Comparison of ENCODE assay signal across 8 cellular contexts in genomic region chr3:98563661-98564281, GRCh38. TPM values are rescaled to one million over a fixed set of nuclear protein-coding genes. Genes with fewer than 3 reads are reported as not detected.
A peak's percentile ranks its signal among the peaks of the same experiment; 100 is the strongest.
DNase-seq lines count a peak whose midpoint lies in the region; ATAC-seq and TF ChIP-seq lines count a peak whose summit lies in the region.

No MANE protein-coding gene starts in this region.

- peak overlapping the region; percentile 95 to 100 (median 97) for H3K27ac Mint-ChIP-seq in CD4-positive, CD25-positive, alpha-beta regulatory T cell
- peak overlapping the region; percentile 92 for H3K27ac Mint-ChIP-seq in activated T-cell treated with anti-CD3 and anti-CD28 coated beads, Interleukin-2, amount 50 U/mL, for 72 hours
- peak overlapping the region; percentile 98 to 99 for H3K27ac Mint-ChIP-seq in stimulated activated naive CD8-positive, alpha-beta T cell treated with anti-CD3 and anti-CD28 coated beads, Interleukin-15, amount 100 ng/mL, for 72 hours

- no peaks in the 10 kb centered on the region for H3K36me3 ChIP-seq in CD4-positive, CD25-positive, alpha-beta regulatory T cell (ENCODE audit: control insufficient read depth, insufficient read depth, low read length)

- H3K4me1 ChIP-seq in CD4-positive, CD25-positive, alpha-beta regulatory T cell (ENCODE audit: control insufficient read depth, insufficient read depth, low read length, poor library complexity, severe bottlenecking) = peaks cover 68% of the 10 kb centered on the region

- H3K9me3 Mint-ChIP-seq in CD4-positive, CD25-positive, alpha-beta regulatory T cell = peaks cover 0 to 7% (median 0%) of the 10 kb centered on the region in 7 donors
- H3K9me3 Mint-ChIP-seq in activated T-cell treated with anti-CD3 and anti-CD28 coated beads, Interleukin-2, amount 50 U/mL, for 72 hours = peaks cover 0 to 4% of the 10 kb centered on the region in 2 donors
- H3K9me3 Mint-ChIP-seq in stimulated activated naive CD8-positive, alpha-beta T cell treated with anti-CD3 and anti-CD28 coated beads, Interleukin-15, amount 100 ng/mL, for 72 hours = no peaks in the 10 kb centered on the region

- ATAC-seq in CD4-positive, CD25-positive, alpha-beta regulatory T cell (ENCODE audit: low read depth in 2 of 2) = peak; percentile 48 to 53
- ATAC-seq in GM19455 (IDR thresholded peaks at IDR 0.05; ENCODE audit: unreplicated experiment) (peak; percentile 64), HG03439 (IDR thresholded peaks at IDR 0.05; ENCODE audit: unreplicated experiment) (peak; percentile 54), omental fat pad (ENCODE audit: low FRiP score) (no peak)
- peak; percentile 28 to 31 for ATAC-seq in activated T-cell treated with anti-CD3 and anti-CD28 coated beads, Interleukin-2, amount 50 U/mL, for 72 hours (replicated peaks in 1 of 2)
- peak; percentile 65 for ATAC-seq in stimulated activated naive CD8-positive, alpha-beta T cell treated with anti-CD3 and anti-CD28 coated beads, Interleukin-15, amount 100 ng/mL, for 72 hours

- H3K4me3 Mint-ChIP-seq in CD4-positive, CD25-positive, alpha-beta regulatory T cell = peak overlapping the region; percentile 75 to 93 (median 82)
- peak overlapping the region; percentile 78 to 82 for H3K4me3 Mint-ChIP-seq in activated T-cell treated with anti-CD3 and anti-CD28 coated beads, Interleukin-2, amount 50 U/mL, for 72 hours
- H3K4me3 Mint-ChIP-seq in stimulated activated naive CD8-positive, alpha-beta T cell treated with anti-CD3 and anti-CD28 coated beads, Interleukin-15, amount 100 ng/mL, for 72 hours = peak overlapping the region; percentile 72 to 84

- H3K27me3 Mint-ChIP-seq in CD4-positive, CD25-positive, alpha-beta regulatory T cell = peaks cover 4% of the 10 kb centered on the region
- H3K27me3 Mint-ChIP-seq in activated T-cell treated with anti-CD3 and anti-CD28 coated beads, Interleukin-2, amount 50 U/mL, for 72 hours (ENCODE audit: low read depth) = no peaks in the 10 kb centered on the region
- H3K27me3 Mint-ChIP-seq in stimulated activated naive CD8-positive, alpha-beta T cell treated with anti-CD3 and anti-CD28 coated beads, Interleukin-15, amount 100 ng/mL, for 72 hours = no peaks in the 10 kb centered on the region

- H3K27ac ChIP-seq in CD4-positive, CD25-positive, alpha-beta regulatory T cell (ENCODE audit: insufficient read depth, low read length, poor library complexity, severe bottlenecking) = peak overlapping the region; percentile 94

- H3K4me3 ChIP-seq in CD4-positive, CD25-positive, alpha-beta regulatory T cell (ENCODE audit: low read depth, low read length) = peak overlapping the region; percentile 72

- H3K4me1 Mint-ChIP-seq in CD4-positive, CD25-positive, alpha-beta regulatory T cell = peaks cover 39 to 78% (median 63%) of the 10 kb centered on the region in 4 donors
- peaks cover 92% of the 10 kb centered on the region for H3K4me1 Mint-ChIP-seq in activated T-cell treated with anti-CD3 and anti-CD28 coated beads, Interleukin-2, amount 50 U/mL, for 72 hours (ENCODE audit: low read depth)
- peaks cover 82% of the 10 kb centered on the region for H3K4me1 Mint-ChIP-seq in stimulated activated naive CD8-positive, alpha-beta T cell treated with anti-CD3 and anti-CD28 coated beads, Interleukin-15, amount 100 ng/mL, for 72 hours

- no peaks in the 10 kb centered on the region for H3K36me3 Mint-ChIP-seq in CD4-positive, CD25-positive, alpha-beta regulatory T cell
- peaks cover 5 to 11% of the 10 kb centered on the region in 2 donors for H3K36me3 Mint-ChIP-seq in activated T-cell treated with anti-CD3 and anti-CD28 coated beads, Interleukin-2, amount 50 U/mL, for 72 hours (ENCODE audit: insufficient read depth in 2 of 2)

- H3K9me3 ChIP-seq in CD4-positive, CD25-positive, alpha-beta regulatory T cell (ENCODE audit: control insufficient read depth in 2 of 2, low read length in 2 of 2) = no peaks in the 10 kb centered on the region

- no peaks in the 10 kb centered on the region for H3K27me3 ChIP-seq in CD4-positive, CD25-positive, alpha-beta regulatory T cell (ENCODE audit: control insufficient read depth, insufficient read depth, low read length)

- peak in 2 of 3 donors; percentile 76 to 83 for DNase-seq in CD4-positive, CD25-positive, alpha-beta regulatory T cell
- DNase-seq in activated T-cell treated with anti-CD3 and anti-CD28 coated beads, Interleukin-2, amount 50 U/mL, for 72 hours = no peak
- peak in 1 of 2 donors; percentile 39 for DNase-seq in stimulated activated naive CD8-positive, alpha-beta T cell treated with anti-CD3 and anti-CD28 coated beads, Interleukin-15, amount 100 ng/mL, for 72 hours
- DNase-seq in omental fat pad (ENCODE audit: low spot score) = no peak
- DNase-seq in mucosa of gallbladder (ENCODE audit: low spot score) = no peak
- DNase-seq in cortex of kidney (lab: John Stamatoyannopoulos, UW) = no peak

- TF ChIP-seq CTCF in omental fat pad (IDR thresholded peaks at IDR 0.05) = no peak

RNA-seq across cellular contexts. Expression of gene CPOX, which starts 29.6 kb away (rescaled TPM):
- total RNA-seq in CD4-positive, CD25-positive, alpha-beta regulatory T cell = 22.8 TPM
- polyA plus RNA-seq in CD4-positive, CD25-positive, alpha-beta regulatory T cell = 1 to 10 TPM; 7.1 to 9.5 (median 7.2) TPM
- 10 to 100 TPM; 36.5 to 36.7 TPM for total RNA-seq in activated T-cell treated with anti-CD3 and anti-CD28 coated beads, Interleukin-2, amount 50 U/mL, for 72 hours
- total RNA-seq in omental fat pad (10 to 100 TPM; 10.6 to 27.7 (median 15.1) TPM), mucosa of gallbladder (16.7 TPM)

RNA-seq across cellular contexts. Expression of gene GPR15, which starts 32.0 kb away (rescaled TPM):
- total RNA-seq in CD4-positive, CD25-positive, alpha-beta regulatory T cell = 5.7 TPM
- polyA plus RNA-seq in CD4-positive, CD25-positive, alpha-beta regulatory T cell = 10 to 100 TPM in 2 of 4 donors, 1 to 10 TPM in 2; 8.6 to 72.4 (median 9.8) TPM
- total RNA-seq in activated T-cell treated with anti-CD3 and anti-CD28 coated beads, Interleukin-2, amount 50 U/mL, for 72 hours = 10 to 100 TPM in 1 of 2 donors, 1 to 10 TPM in 1; 4.6 to 24.0 TPM
- total RNA-seq in omental fat pad (under 1 TPM in 1 of 4 donors, not detected in 3; 0.44 TPM), mucosa of gallbladder (0.17 TPM)

RNA-seq across cellular contexts. Expression of gene CLDND1, which starts 41.1 kb away (rescaled TPM):
- 266 TPM for total RNA-seq in CD4-positive, CD25-positive, alpha-beta regulatory T cell
- 100 to 1,000 TPM; 193 to 320 (median 249) TPM for polyA plus RNA-seq in CD4-positive, CD25-positive, alpha-beta regulatory T cell
- total RNA-seq in activated T-cell treated with anti-CD3 and anti-CD28 coated beads, Interleukin-2, amount 50 U/mL, for 72 hours = 100 to 1,000 TPM; 284 to 361 TPM
- total RNA-seq in omental fat pad (100 to 1,000 TPM; 116 to 155 (median 139) TPM), mucosa of gallbladder (69.4 TPM)

Comparison
In these comparisons a context has a peak if more than half of its experiments do, and no peak if none do; other contexts are left out.
1. DNase-seq: peak in CD4-positive, CD25-positive, alpha-beta regulatory T cell (2 of 3); none in activated T-cell treated with anti-CD3 and anti-CD28 coated beads, Interleukin-2, amount 50 U/mL, for 72 hours (0 of 2), omental fat pad (single experiment), mucosa of gallbladder (single experiment) and cortex of kidney (single experiment).
2. Peak in every context shown above with its lines, with median percentiles within 50 percentile points of each other: H3K27ac Mint-ChIP-seq and H3K4me3 Mint-ChIP-seq.